Comparison of ENCODE assay signal across 2 cellular contexts in the genomic region with DNA sequence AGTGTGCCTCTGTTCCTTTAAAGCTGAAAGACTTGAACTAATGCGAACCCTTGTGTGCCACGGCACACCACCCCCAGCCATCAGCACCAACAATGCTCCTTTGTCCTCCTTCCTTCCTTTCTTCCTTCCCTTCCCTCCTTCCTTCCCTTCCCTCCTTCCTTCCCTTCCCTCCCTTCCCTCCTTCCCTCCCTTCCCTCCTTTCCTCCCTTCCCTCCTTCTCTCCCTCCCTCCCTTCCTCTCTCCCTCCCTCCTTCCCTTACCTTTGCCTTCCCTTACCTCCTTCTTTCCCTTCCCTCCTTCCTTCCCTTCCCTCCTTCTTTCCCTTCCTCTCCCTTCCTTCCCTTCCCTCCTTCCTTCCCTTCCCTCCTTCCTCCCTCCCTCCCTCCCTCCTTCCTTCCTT.
TF ChIP-seq lines count a peak whose summit lies in the region.

No MANE protein-coding gene starts in this region.

TF ChIP-seq in HepG2, 621 proteins besides CTCF, POLR2A, EP300 and RAD21:
- peak; percentile 85 for TF ChIP-seq PCBP2 (optimal IDR thresholded peaks at IDR 0.05; ENCODE audit: low read depth, low read length, poor library complexity, severe bottlenecking)
- TF ChIP-seq TBP (CRISPR knock-in tag; IDR thresholded peaks at IDR 0.05): no peak
- 0 out of 2 replicates have a peak, but pooled peaks have one; percentile 40 for TF ChIP-seq PCBP1 (IDR thresholded peaks at IDR 0.05; ENCODE audit: borderline replicate concordance, low read depth, low read length)
- no peak for TF ChIP-seq ZNF646 (CRISPR knock-in tag; IDR thresholded peaks at IDR 0.05)
- TF ChIP-seq ZNF282 (IDR thresholded peaks at IDR 0.05; ENCODE audit: partially characterized antibody): no peak
- TF ChIP-seq HNRNPK (IDR thresholded peaks at IDR 0.05; ENCODE audit: low read depth, low read length, poor library complexity, severe bottlenecking): peak; percentile 54
- no peak for TF ChIP-seq ZNF234 (CRISPR knock-in tag; conservative IDR thresholded peaks at IDR 0.05)
- TF ChIP-seq, protein P1, sequence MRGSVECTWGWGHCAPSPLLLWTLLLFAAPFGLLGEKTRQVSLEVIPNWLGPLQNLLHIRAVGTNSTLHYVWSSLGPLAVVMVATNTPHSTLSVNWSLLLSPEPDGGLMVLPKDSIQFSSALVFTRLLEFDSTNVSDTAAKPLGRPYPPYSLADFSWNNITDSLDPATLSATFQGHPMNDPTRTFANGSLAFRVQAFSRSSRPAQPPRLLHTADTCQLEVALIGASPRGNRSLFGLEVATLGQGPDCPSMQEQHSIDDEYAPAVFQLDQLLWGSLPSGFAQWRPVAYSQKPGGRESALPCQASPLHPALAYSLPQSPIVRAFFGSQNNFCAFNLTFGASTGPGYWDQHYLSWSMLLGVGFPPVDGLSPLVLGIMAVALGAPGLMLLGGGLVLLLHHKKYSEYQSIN (CRISPR knock-in tag; IDR thresholded peaks at IDR 0.05; ENCODE audit: borderline replicate concordance): no peak
- TF ChIP-seq SOX13 (IDR thresholded peaks at IDR 0.05): no peak
- no peak for TF ChIP-seq SOX13 (CRISPR knock-in tag; conservative IDR thresholded peaks at IDR 0.05 in 1 of 2, IDR thresholded peaks at IDR 0.05 in 1 of 2)
- no peak for TF ChIP-seq SRF (IDR thresholded peaks at IDR 0.05; ENCODE audit: low read depth, low read length)

TF ChIP-seq in H1, 55 proteins besides CTCF, POLR2A, EP300 and RAD21:
- TF ChIP-seq SIN3A (conservative IDR thresholded peaks at IDR 0.05 in 1 of 2, IDR thresholded peaks at IDR 0.05 in 1 of 2; ENCODE audit: low read depth in 1 of 2, low read length in 2 of 2) (no peak), POU5F1 (IDR thresholded peaks at IDR 0.05; ENCODE audit: low read depth, low read length) (no peak), FOSL1 (IDR thresholded peaks at IDR 0.05; ENCODE audit: insufficient read depth, low read depth, low read length) (no peak), TCF12 (IDR thresholded peaks at IDR 0.05; ENCODE audit: low read depth, low read length) (no peak), HDAC6 (IDR thresholded peaks at IDR 0.05; ENCODE audit: low read depth, low read length) (no peak)
